10 cellular contexts compared by ENCODE assay signal in the genomic region with DNA sequence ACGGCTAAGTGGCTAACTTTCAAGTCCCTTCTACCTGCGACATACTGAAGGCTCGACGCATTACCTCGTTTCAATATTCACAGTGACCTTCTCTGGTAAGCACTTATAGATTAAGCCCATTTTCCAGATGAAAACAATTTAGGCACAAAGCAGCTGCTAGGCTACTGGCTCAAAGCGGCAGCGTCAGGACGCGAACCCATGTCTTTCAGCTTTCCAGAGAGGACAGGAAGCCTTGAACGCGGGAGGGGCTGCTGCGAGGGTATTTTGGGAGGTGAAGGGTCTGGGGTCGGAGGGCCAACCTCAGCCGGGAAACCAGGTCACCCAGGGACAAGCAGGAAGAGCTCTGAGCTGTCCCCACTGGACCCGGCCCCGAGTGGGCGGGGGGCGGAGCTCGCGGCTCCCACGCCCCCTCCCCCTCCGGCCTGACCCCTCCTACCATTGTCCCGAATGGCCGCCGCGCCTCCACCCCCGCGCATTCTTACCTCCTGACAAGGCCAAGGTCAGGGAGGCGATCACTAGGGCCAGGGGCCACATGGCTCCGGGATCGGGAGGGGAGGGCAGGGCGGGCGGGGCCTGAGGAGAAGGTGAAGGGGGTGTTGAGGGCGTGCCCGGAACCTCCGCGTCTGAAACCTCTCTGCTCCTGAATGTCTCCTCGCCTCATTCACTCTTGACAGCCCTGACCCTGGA. TPM values are rescaled to one million over a fixed set of nuclear protein-coding genes. Genes with fewer than 3 reads are reported as not detected.
DNase-seq lines count a peak whose midpoint lies in the region; ATAC-seq and TF ChIP-seq lines count a peak whose summit lies in the region.
"Had no signal": no experiment of that assay in that cellular context is flagged by ENCODE, and none has a peak within 500 bp of the region (broad histone marks: within the 10 kb centered on the region; RNA-seq: fewer than 3 reads in every experiment).

A gene with protein sequence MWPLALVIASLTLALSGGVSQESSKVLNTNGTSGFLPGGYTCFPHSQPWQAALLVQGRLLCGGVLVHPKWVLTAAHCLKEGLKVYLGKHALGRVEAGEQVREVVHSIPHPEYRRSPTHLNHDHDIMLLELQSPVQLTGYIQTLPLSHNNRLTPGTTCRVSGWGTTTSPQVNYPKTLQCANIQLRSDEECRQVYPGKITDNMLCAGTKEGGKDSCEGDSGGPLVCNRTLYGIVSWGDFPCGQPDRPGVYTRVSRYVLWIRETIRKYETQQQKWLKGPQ (minus strand): TSS at position 559 of the 687 bp plus-strand sequence. CDS start 25 bp downstream, at position 534.

- no peak for ATAC-seq in activated CD8-positive, alpha-beta T cell treated with anti-CD3 and anti-CD28 coated beads for 36 hours
- no peak for ATAC-seq in activated CD8-positive, alpha-beta T cell treated with anti-CD3 and anti-CD28 coated beads, Interleukin-2, amount 10 ng/mL, durations not matched to agents 7 days and 5 days
- ATAC-seq in HG03571 (IDR thresholded peaks at IDR 0.05; ENCODE audit: unreplicated experiment) (no peak), HG03175 (IDR thresholded peaks at IDR 0.05; ENCODE audit: unreplicated experiment) (no peak)

- H3K36me3 ChIP-seq in thymus (ENCODE audit: control insufficient read depth, insufficient read depth) (no peaks in the 10 kb centered on the region), ascending aorta (no peaks in the 10 kb centered on the region)

- no peaks in the 10 kb centered on the region for H3K36me3 Mint-ChIP-seq in activated CD8-positive, alpha-beta T cell treated with anti-CD3 and anti-CD28 coated beads for 36 hours (ENCODE audit: low read depth)
- no peaks in the 10 kb centered on the region for H3K36me3 Mint-ChIP-seq in activated CD8-positive, alpha-beta T cell treated with anti-CD3 and anti-CD28 coated beads, Interleukin-2, amount 10 ng/mL, durations not matched to agents 7 days and 5 days (ENCODE audit: low read depth)

- H3K27ac ChIP-seq in coronary artery (no peak within 1 kb of the TSS), thymus (ENCODE audit: low read depth) (no peak within 1 kb of the TSS), ascending aorta (no peak within 1 kb of the TSS)

- H3K9me3 ChIP-seq in thymus (ENCODE audit: control insufficient read depth) (no peaks in the 10 kb centered on the region), ascending aorta (no peaks in the 10 kb centered on the region)

- CTCF ChIA-PET in activated CD8-positive, alpha-beta T cell treated with anti-CD3 and anti-CD28 coated beads for 36 hours (lab: Charles Lee), result no interaction called here
- CTCF ChIA-PET in activated CD8-positive, alpha-beta T cell treated with anti-CD3 and anti-CD28 coated beads, Interleukin-2, amount 10 ng/mL, durations not matched to agents 7 days and 5 days (lab: Charles Lee), result no interaction called here

- H3K4me3 Mint-ChIP-seq in activated CD8-positive, alpha-beta T cell treated with anti-CD3 and anti-CD28 coated beads for 36 hours, result peak within 1 kb of the TSS; percentile 10
- H3K4me3 Mint-ChIP-seq in activated CD8-positive, alpha-beta T cell treated with anti-CD3 and anti-CD28 coated beads, Interleukin-2, amount 10 ng/mL, durations not matched to agents 7 days and 5 days, result no peak within 1 kb of the TSS

- no peak for TF ChIP-seq CTCF in activated CD8-positive, alpha-beta T cell treated with anti-CD3 and anti-CD28 coated beads for 36 hours (IDR thresholded peaks at IDR 0.05)
- TF ChIP-seq CTCF in coronary artery (IDR thresholded peaks at IDR 0.05), result no peak
- no peak for TF ChIP-seq CTCF in ascending aorta (IDR thresholded peaks at IDR 0.05)

- H3K4me1 ChIP-seq in thymus (ENCODE audit: control insufficient read depth, insufficient read depth, low read length) (no peaks in the 10 kb centered on the region), ascending aorta (no peaks in the 10 kb centered on the region)

- H3K4me3 ChIP-seq in coronary artery (peak within 1 kb of the TSS; percentile 60), thymus (ENCODE audit: low read length) (peak within 1 kb of the TSS; percentile 34), ascending aorta (peak within 1 kb of the TSS in 1 of 2 donors; percentile 18)

- H3K27me3 Mint-ChIP-seq in activated CD8-positive, alpha-beta T cell treated with anti-CD3 and anti-CD28 coated beads for 36 hours, result peaks cover 35% of the 10 kb centered on the region
- peaks cover 33% of the 10 kb centered on the region for H3K27me3 Mint-ChIP-seq in activated CD8-positive, alpha-beta T cell treated with anti-CD3 and anti-CD28 coated beads, Interleukin-2, amount 10 ng/mL, durations not matched to agents 7 days and 5 days (ENCODE audit: low read depth)

- H3K27me3 ChIP-seq in thymus (ENCODE audit: control insufficient read depth, insufficient read depth) (peaks cover 13% of the 10 kb centered on the region), ascending aorta (no peaks in the 10 kb centered on the region)

- POLR2A ChIA-PET in activated CD8-positive, alpha-beta T cell treated with anti-CD3 and anti-CD28 coated beads for 36 hours (lab: Charles Lee), result no interaction called here
- POLR2A ChIA-PET in activated CD8-positive, alpha-beta T cell treated with anti-CD3 and anti-CD28 coated beads, Interleukin-2, amount 10 ng/mL, durations not matched to agents 7 days and 5 days (lab: Charles Lee), result no interaction called here

- DNase-seq in activated CD8-positive, alpha-beta T cell treated with anti-CD3 and anti-CD28 coated beads for 36 hours, result peak; percentile 11
- no peak for DNase-seq in activated CD8-positive, alpha-beta T cell treated with anti-CD3 and anti-CD28 coated beads, Interleukin-2, amount 10 ng/mL, durations not matched to agents 7 days and 5 days
- no peak for DNase-seq in coronary artery (ENCODE audit: low spot score)
- DNase-seq in left kidney (ENCODE audit: low read depth, low spot score), result peak; percentile 56
- DNase-seq in ascending aorta (ENCODE audit: low spot score in 2 of 2), result no peak
- DNase-seq: anterior cingulate cortex, NCI-H1048 had no signal

- H3K27ac Mint-ChIP-seq in activated CD8-positive, alpha-beta T cell treated with anti-CD3 and anti-CD28 coated beads for 36 hours, result no peak within 1 kb of the TSS
- H3K27ac Mint-ChIP-seq in activated CD8-positive, alpha-beta T cell treated with anti-CD3 and anti-CD28 coated beads, Interleukin-2, amount 10 ng/mL, durations not matched to agents 7 days and 5 days, result no peak within 1 kb of the TSS

- peaks cover 2% of the 10 kb centered on the region for H3K4me1 Mint-ChIP-seq in activated CD8-positive, alpha-beta T cell treated with anti-CD3 and anti-CD28 coated beads for 36 hours (ENCODE audit: low read depth)
- H3K4me1 Mint-ChIP-seq in activated CD8-positive, alpha-beta T cell treated with anti-CD3 and anti-CD28 coated beads, Interleukin-2, amount 10 ng/mL, durations not matched to agents 7 days and 5 days (ENCODE audit: low read depth), result no peaks in the 10 kb centered on the region

- H3K9me3 Mint-ChIP-seq in activated CD8-positive, alpha-beta T cell treated with anti-CD3 and anti-CD28 coated beads for 36 hours, result no peaks in the 10 kb centered on the region
- no peaks in the 10 kb centered on the region for H3K9me3 Mint-ChIP-seq in activated CD8-positive, alpha-beta T cell treated with anti-CD3 and anti-CD28 coated beads, Interleukin-2, amount 10 ng/mL, durations not matched to agents 7 days and 5 days (ENCODE audit: insufficient read depth)

- WGBS in thymus, result 16% methylated on average over 38 of the region's 38 CpGs

- intact Hi-C loops in activated CD8-positive, alpha-beta T cell treated with anti-CD3 and anti-CD28 coated beads for 36 hours (cut with micrococcal nuclease), result no loop called here
- intact Hi-C loops in ascending aorta (cut with DNase I), result no loop called here

RNA-seq across cellular contexts. Expression of the gene that starts here (rescaled TPM):
- total RNA-seq in activated CD8-positive, alpha-beta T cell treated with anti-CD3 and anti-CD28 coated beads for 36 hours, result not detected
- not detected for total RNA-seq in activated CD8-positive, alpha-beta T cell treated with anti-CD3 and anti-CD28 coated beads, Interleukin-2, amount 10 ng/mL, durations not matched to agents 7 days and 5 days
- 0.89 TPM for polyA plus RNA-seq in thymus
- total RNA-seq in ascending aorta, result not detected

Comparison
In these comparisons a context has a peak if more than half of its experiments do, and no peak if none do; other contexts are left out.
1. Peak in DNase-seq in activated CD8-positive, alpha-beta T cell treated with anti-CD3 and anti-CD28 coated beads for 36 hours; RNA of the gene not detected or under 1 TPM.